8 cellular contexts compared by ENCODE assay signal in the genomic region with DNA sequence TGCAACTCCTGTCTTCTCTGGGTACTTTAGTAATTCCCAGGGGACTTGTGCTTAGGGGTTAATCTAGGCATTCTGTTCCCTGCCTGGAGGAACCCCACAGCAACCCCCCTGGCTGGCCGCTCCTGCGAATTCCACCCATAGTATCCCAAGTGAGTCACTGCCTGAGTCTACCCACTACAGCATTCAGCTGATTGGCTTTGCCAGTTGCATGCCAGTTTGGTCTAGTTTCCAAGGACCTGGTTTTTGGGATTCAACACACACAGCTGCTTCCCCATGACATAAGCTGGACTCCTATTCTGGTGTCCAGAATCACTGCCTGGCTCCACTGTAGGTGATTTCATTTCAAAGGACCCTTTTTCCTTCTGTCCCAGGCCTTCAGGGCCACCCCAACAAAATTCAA. TPM values are rescaled to one million over a fixed set of nuclear protein-coding genes. Genes with fewer than 3 reads are reported as not detected.
DNase-seq lines count a peak whose midpoint lies in the region; ATAC-seq and TF ChIP-seq lines count a peak whose summit lies in the region.

No MANE protein-coding gene starts in this region.

- no peak overlapping the region for H2AFZ ChIP-seq in osteoblast (ENCODE audit: low read length)

- H3K27me3 ChIP-seq in osteoblast (ENCODE audit: insufficient read depth, low read length) (no peaks in the 10 kb centered on the region), spleen (replicated peaks in 1 of 7) (no peaks in the 10 kb centered on the region)

- H3K79me2 ChIP-seq in osteoblast (ENCODE audit: insufficient read depth, low read length), result peaks cover 29% of the 10 kb centered on the region

- H3K36me3 ChIP-seq in osteoblast (ENCODE audit: insufficient read depth, low read length) (peaks cover 41% of the 10 kb centered on the region), spleen (peaks cover 0 to 59% (median 33%) of the 10 kb centered on the region in 6 donors)

- no peak for TF ChIP-seq POLR2A in spleen (IDR thresholded peaks at IDR 0.05)

- intact Hi-C loops in spleen (cut with DNase I; ENCODE audit: low total_unique reads), result loop anchor here (10.0 kb wide), 1 partner anchor 47 kb away; no protein-coding TSS in a partner anchor

- DNase-seq in C1 segment of cervical spinal cord (lab: John Stamatoyannopoulos, UW) (peak in 8 of 14 donors; percentile 28 to 74 (median 50)), RPMI7951 (ENCODE audit: low read depth) (peak; percentile 91), fibroblast of gingiva (ENCODE audit: low read depth) (peak; percentile 97), osteoblast (ENCODE audit: insufficient read length, low spot score, missing footprints) (peak; percentile 98), NOMO-1 (lab: John Stamatoyannopoulos, UW; ENCODE audit: unreplicated experiment in 2 of 2) (no peak), spleen (no peak)

- H3K27ac ChIP-seq in osteoblast (ENCODE audit: low read depth, low read length) (peak overlapping the region; percentile 95), spleen (peak overlapping the region in 1 of 8 donors; percentile 16)

- H4K20me1 ChIP-seq in osteoblast (ENCODE audit: insufficient read depth, low read length), result no peaks in the 10 kb centered on the region

- TF ChIP-seq CTCF in osteoblast (IDR thresholded peaks at IDR 0.05; ENCODE audit: extremely low read depth, low read depth, low read length) (no peak), spleen (IDR thresholded peaks at IDR 0.05 in 8 of 11, conservative IDR thresholded peaks at IDR 0.05 in 3 of 11) (no peak)

- ATAC-seq in HG03097 (IDR thresholded peaks at IDR 0.05; ENCODE audit: low FRiP score, unreplicated experiment), result no peak
- no peak for ATAC-seq in HG03159 (IDR thresholded peaks at IDR 0.05; ENCODE audit: unreplicated experiment)

- WGBS in spleen, 5 donors, result 92 to 100% (median 94%) methylated on average over 2 of the region's 2 CpGs

- H3K4me3 ChIP-seq in osteoblast (ENCODE audit: insufficient read depth, low read length) (peak overlapping the region; percentile 42), spleen (no peak overlapping the region)

- peaks cover 29% of the 10 kb centered on the region for H3K4me1 ChIP-seq in osteoblast (ENCODE audit: insufficient read depth, low read length)
- H3K4me1 ChIP-seq in spleen, result peaks cover 0 to 11% (median 6%) of the 10 kb centered on the region in 6 donors

- H3K9me3 ChIP-seq in osteoblast (ENCODE audit: low read depth, low read length) (no peaks in the 10 kb centered on the region), spleen (no peaks in the 10 kb centered on the region)

- peak overlapping the region; percentile 67 for H3K4me2 ChIP-seq in osteoblast (ENCODE audit: insufficient read depth, low read length)

RNA-seq across cellular contexts. Expression of gene PLCG1, which starts 40.3 kb away (rescaled TPM):
- 32.4 and 38.1 TPM in 2 replicates for total RNA-seq in RPMI7951 (2014; rRNA removed; shearing (Covaris generic))
- 72.4 and 73.7 TPM in 2 replicates for total RNA-seq in osteoblast
- total RNA-seq in spleen, result 100 to 1,000 TPM in 6 of 7 donors, 10 to 100 TPM in 1; 96.7 to 144 (median 134) TPM
- 10 to 100 TPM; 28.0 to 51.3 (median 29.3) TPM for polyA plus RNA-seq in spleen

Comparison
In these comparisons a context has a peak if more than half of its experiments do, and no peak if none do; other contexts are left out.
1. DNase-seq: peak in C1 segment of cervical spinal cord (8 of 14), RPMI7951 (single experiment), fibroblast of gingiva (single experiment) and osteoblast (single experiment); none in NOMO-1 (0 of 2) and spleen (single experiment).